ENCODE assay signal across 2 cellular contexts in genomic region chr3:157618075-157618760, GRCh38.
TF ChIP-seq lines count a peak whose summit lies in the region.

No MANE protein-coding gene starts in this region.

TF ChIP-seq in A549, 52 proteins besides CTCF, POLR2A, EP300 and RAD21 (continued from another document):
- TF ChIP-seq GATA3 (IDR thresholded peaks at IDR 0.05; ENCODE audit: borderline replicate concordance): no peak

TF ChIP-seq in endothelial cell of umbilical vein, 7 proteins besides CTCF, POLR2A, EP300 and RAD21 (continued from another document):
- peak; percentile 68 for TF ChIP-seq FOS (IDR thresholded peaks at IDR 0.05; ENCODE audit: borderline replicate concordance, insufficient read depth, low read length)
TF ChIP-seq in endothelial cell of umbilical vein: peak in this region for 2.
